Comparison of ENCODE assay signal across 17 cellular contexts in genomic region chr17:37221865-37222264, GRCh38.
DNase-seq lines count a peak whose midpoint lies in the region; ATAC-seq, FAIRE-seq and TF ChIP-seq lines count a peak whose summit lies in the region.
"Had no signal": no experiment of that assay in that cellular context is flagged by ENCODE, and none has a peak within 500 bp of the region (broad histone marks: within the 10 kb centered on the region; RNA-seq: fewer than 3 reads in every experiment).

No MANE protein-coding gene starts in this region.

- H4K20me1 ChIP-seq in GM23338 (replicated peaks; ENCODE audit: insufficient read depth) = no peaks in the 10 kb centered on the region

- H3K4me2 ChIP-seq in GM23338 = no peak overlapping the region
- H3K4me2 ChIP-seq: BLaER1 treated with 17β-estradiol and CSF1 and Interleukin-3, amounts not matched to agents 10 nM and 100 nM had no signal

- ATAC-seq in GM23338 (no peak), SK-N-SH treated with all-trans-retinoic acid at 6 μM for 48 hours (peak; percentile 51; the same call in 1 of the 3 replicates), heart left ventricle (no peak), mucosa of descending colon (no peak)

- peaks cover 33% of the 10 kb centered on the region for H3K4me1 ChIP-seq in GM23338 (ENCODE audit: insufficient read depth)
- H3K4me1 ChIP-seq in heart left ventricle = no peaks in the 10 kb centered on the region
- H3K4me1 ChIP-seq in mucosa of descending colon (ENCODE audit: low read depth) = no peaks in the 10 kb centered on the region
- H3K4me1 ChIP-seq: BLaER1 treated with 17β-estradiol and CSF1 and Interleukin-3, amounts not matched to agents 10 nM and 100 nM; SJSA1 had no signal

- H3K36me3 ChIP-seq in GM23338 (ENCODE audit: insufficient read depth) (peaks cover 18% of the 10 kb centered on the region), heart left ventricle (peaks cover 0 to 91% (median 42%) of the 10 kb centered on the region in 9 donors), mucosa of descending colon (ENCODE audit: low read depth) (no peaks in the 10 kb centered on the region)

- H3K9me3 ChIP-seq in heart left ventricle = no peaks in the 10 kb centered on the region
- no peaks in the 10 kb centered on the region for H3K9me3 ChIP-seq in mucosa of descending colon
- H3K9me3 ChIP-seq: BLaER1 treated with 17β-estradiol and CSF1 and Interleukin-3, amounts not matched to agents 10 nM and 100 nM; SJSA1 had no signal

- H3K4me1 Mint-ChIP-seq in GM23338 = peaks cover 40% of the 10 kb centered on the region

- H3K9me2 ChIP-seq in GM23338 (ENCODE audit: insufficient read depth) = no peaks in the 10 kb centered on the region

- DNase-seq in GM23338 (ENCODE audit: low spot score) (no peak), epithelial cell of proximal tubule (ENCODE audit: low read depth) (no peak), retinal pigment epithelial cell (ENCODE audit: low read depth) (no peak), HTR-8/SVneo (ENCODE audit: insufficient read length, low spot score) (no peak), heart left ventricle (no peak), mucosa of descending colon (no peak)
- DNase-seq: DMS153; H9; NCI-H1436; NCI-H2081; NCI-H2227 treated with DMSO at 0.1 percent for 48 hours; NCI-H526; NK-92 treated with Interleukin-12 subunit alpha and Interleukin-12 subunit beta, amount 100 ng/mL, for 24 hours had no signal

- H3K27ac Mint-ChIP-seq in GM23338 = 0 out of 2 replicates have a peak overlapping the region, but pooled peaks have one; percentile 48

- peaks cover under 1% of the 10 kb centered on the region for H3K27me3 Mint-ChIP-seq in GM23338 (ENCODE audit: insufficient read depth, low read depth, poor library complexity)

- TF ChIP-seq POLR2A in heart left ventricle (IDR thresholded peaks at IDR 0.05) = no peak

- H3K27me3 ChIP-seq in GM23338 (ENCODE audit: insufficient read depth) (no peaks in the 10 kb centered on the region), heart left ventricle (no peaks in the 10 kb centered on the region)
- H3K27me3 ChIP-seq: BLaER1 treated with 17β-estradiol and CSF1 and Interleukin-3, amounts not matched to agents 10 nM and 100 nM; SJSA1 had no signal

- FAIRE-seq in HTR-8/SVneo (lab: Jason Lieb, UNC) = no peak

- TF ChIP-seq CTCF in GM23338 (conservative IDR thresholded peaks at IDR 0.05; ENCODE audit: low read depth in 2 of 2) (no peak), epithelial cell of proximal tubule (conservative IDR thresholded peaks at IDR 0.05; ENCODE audit: low read depth, low read length) (peak; percentile 26), retinal pigment epithelial cell (conservative IDR thresholded peaks at IDR 0.05; ENCODE audit: low read depth, low read length) (peak; percentile 32), heart left ventricle (IDR thresholded peaks at IDR 0.05) (no peak), mucosa of descending colon (IDR thresholded peaks at IDR 0.05) (no peak)

- H3K36me3 Mint-ChIP-seq in GM23338 (ENCODE audit: low read depth) = peaks cover 21% of the 10 kb centered on the region; the same call in 2 of the 3 replicates

- H3K4me3 Mint-ChIP-seq in GM23338 = no peak overlapping the region
- H3K4me3 Mint-ChIP-seq: H9 had no signal

- intact Hi-C loops in heart left ventricle (cut with DNase I) = loop anchor here in 1 of 10 donors (10.0 kb wide), 1 partner anchor 597 kb away; no protein-coding TSS in a partner anchor
- intact Hi-C loops in mucosa of descending colon (cut with DNase I, micrococcal nuclease) = no loop called here

- 89 to 95% (median 95%) methylated on average over 2 of the region's 2 CpGs for WGBS in heart left ventricle, 4 donors

- no peaks in the 10 kb centered on the region for H3K79me2 ChIP-seq in GM23338 (replicated peaks; ENCODE audit: insufficient read depth)

- H2AFZ ChIP-seq in GM23338 = no peak overlapping the region

- H3K9me3 Mint-ChIP-seq in GM23338 = no peaks in the 10 kb centered on the region
- H3K9me3 Mint-ChIP-seq: H9 had no signal

- peak overlapping the region; percentile 18 for H3K27ac ChIP-seq in GM23338 (ENCODE audit: low read depth)
- H3K27ac ChIP-seq in heart left ventricle = no peak overlapping the region
- H3K27ac ChIP-seq: BLaER1 treated with 17β-estradiol and CSF1 and Interleukin-3, amounts not matched to agents 10 nM and 100 nM; RWPE1; SJSA1 had no signal

- H3K4me3 ChIP-seq in GM23338 = no peak overlapping the region
- no peak overlapping the region for H3K4me3 ChIP-seq in epithelial cell of proximal tubule (ENCODE audit: low read depth, low read length)
- no peak overlapping the region for H3K4me3 ChIP-seq in retinal pigment epithelial cell (ENCODE audit: low read length)
- no peak overlapping the region for H3K4me3 ChIP-seq in heart left ventricle
- H3K4me3 ChIP-seq in mucosa of descending colon = no peak overlapping the region
- H3K4me3 ChIP-seq: BLaER1 treated with 17β-estradiol and CSF1 and Interleukin-3, amounts not matched to agents 10 nM and 100 nM; SJSA1 had no signal

- H3F3A ChIP-seq in GM23338 (replicated peaks; ENCODE audit: low read depth) = no peaks in the 10 kb centered on the region

TF ChIP-seq in GM23338, 12 proteins besides CTCF, POLR2A, EP300 and RAD21 (continues in another document):
- TF ChIP-seq STAT1 (IDR thresholded peaks at IDR 0.05; ENCODE audit: unreplicated experiment) (no peak), POLR2AphosphoS5 (IDR thresholded peaks at IDR 0.05; ENCODE audit: low read depth) (no peak)

TF ChIP-seq in SK-N-SH treated with all-trans-retinoic acid at 6 μM for 48 hours, 23 proteins besides CTCF, POLR2A, EP300 and RAD21:
- TF ChIP-seq TOX (CRISPR knock-in tag; IDR thresholded peaks at IDR 0.05; ENCODE audit: borderline replicate concordance) = no peak
- no peak for TF ChIP-seq TCF4 (CRISPR knock-in tag; IDR thresholded peaks at IDR 0.05; ENCODE audit: borderline replicate concordance)
- TF ChIP-seq, protein P1, sequence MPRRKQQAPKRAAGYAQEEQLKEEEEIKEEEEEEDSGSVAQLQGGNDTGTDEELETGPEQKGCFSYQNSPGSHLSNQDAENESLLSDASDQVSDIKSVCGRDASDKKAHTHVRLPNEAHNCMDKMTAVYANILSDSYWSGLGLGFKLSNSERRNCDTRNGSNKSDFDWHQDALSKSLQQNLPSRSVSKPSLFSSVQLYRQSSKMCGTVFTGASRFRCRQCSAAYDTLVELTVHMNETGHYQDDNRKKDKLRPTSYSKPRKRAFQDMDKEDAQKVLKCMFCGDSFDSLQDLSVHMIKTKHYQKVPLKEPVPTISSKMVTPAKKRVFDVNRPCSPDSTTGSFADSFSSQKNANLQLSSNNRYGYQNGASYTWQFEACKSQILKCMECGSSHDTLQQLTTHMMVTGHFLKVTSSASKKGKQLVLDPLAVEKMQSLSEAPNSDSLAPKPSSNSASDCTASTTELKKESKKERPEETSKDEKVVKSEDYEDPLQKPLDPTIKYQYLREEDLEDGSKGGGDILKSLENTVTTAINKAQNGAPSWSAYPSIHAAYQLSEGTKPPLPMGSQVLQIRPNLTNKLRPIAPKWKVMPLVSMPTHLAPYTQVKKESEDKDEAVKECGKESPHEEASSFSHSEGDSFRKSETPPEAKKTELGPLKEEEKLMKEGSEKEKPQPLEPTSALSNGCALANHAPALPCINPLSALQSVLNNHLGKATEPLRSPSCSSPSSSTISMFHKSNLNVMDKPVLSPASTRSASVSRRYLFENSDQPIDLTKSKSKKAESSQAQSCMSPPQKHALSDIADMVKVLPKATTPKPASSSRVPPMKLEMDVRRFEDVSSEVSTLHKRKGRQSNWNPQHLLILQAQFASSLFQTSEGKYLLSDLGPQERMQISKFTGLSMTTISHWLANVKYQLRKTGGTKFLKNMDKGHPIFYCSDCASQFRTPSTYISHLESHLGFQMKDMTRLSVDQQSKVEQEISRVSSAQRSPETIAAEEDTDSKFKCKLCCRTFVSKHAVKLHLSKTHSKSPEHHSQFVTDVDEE (CRISPR knock-in tag; IDR thresholded peaks at IDR 0.05) = no peak
- no peak for TF ChIP-seq ZNF70 (CRISPR knock-in tag; IDR thresholded peaks at IDR 0.05)
- no peak for TF ChIP-seq ZFP30 (CRISPR knock-in tag; IDR thresholded peaks at IDR 0.05)
- no peak for TF ChIP-seq BACH2 (CRISPR knock-in tag; IDR thresholded peaks at IDR 0.05; ENCODE audit: borderline replicate concordance)
- TF ChIP-seq, protein P2, sequence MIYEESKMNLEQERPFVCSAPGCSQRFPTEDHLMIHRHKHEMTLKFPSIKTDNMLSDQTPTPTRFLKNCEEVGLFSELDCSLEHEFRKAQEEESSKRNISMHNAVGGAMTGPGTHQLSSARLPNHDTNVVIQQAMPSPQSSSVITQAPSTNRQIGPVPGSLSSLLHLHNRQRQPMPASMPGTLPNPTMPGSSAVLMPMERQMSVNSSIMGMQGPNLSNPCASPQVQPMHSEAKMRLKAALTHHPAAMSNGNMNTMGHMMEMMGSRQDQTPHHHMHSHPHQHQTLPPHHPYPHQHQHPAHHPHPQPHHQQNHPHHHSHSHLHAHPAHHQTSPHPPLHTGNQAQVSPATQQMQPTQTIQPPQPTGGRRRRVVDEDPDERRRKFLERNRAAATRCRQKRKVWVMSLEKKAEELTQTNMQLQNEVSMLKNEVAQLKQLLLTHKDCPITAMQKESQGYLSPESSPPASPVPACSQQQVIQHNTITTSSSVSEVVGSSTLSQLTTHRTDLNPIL (CRISPR knock-in tag; IDR thresholded peaks at IDR 0.05; ENCODE audit: low read depth) = no peak
- TF ChIP-seq CSDC2 (CRISPR knock-in tag; IDR thresholded peaks at IDR 0.05) = no peak
- no peak for TF ChIP-seq ZC3H10 (CRISPR knock-in tag; IDR thresholded peaks at IDR 0.05)
- TF ChIP-seq ARNTL (CRISPR knock-in tag; IDR thresholded peaks at IDR 0.05; ENCODE audit: borderline replicate concordance, low read depth) = no peak
- no peak for TF ChIP-seq OSR1 (CRISPR knock-in tag; IDR thresholded peaks at IDR 0.05)
- no peak for TF ChIP-seq CSRNP3 (CRISPR knock-in tag; IDR thresholded peaks at IDR 0.05)
- no peak for TF ChIP-seq ZNF8 (CRISPR knock-in tag; IDR thresholded peaks at IDR 0.05)
TF ChIP-seq in SK-N-SH treated with all-trans-retinoic acid at 6 μM for 48 hours: peak in this region for 0.

Comparison
In these comparisons a context has a peak if more than half of its experiments do, and no peak if none do; other contexts are left out.
1. CTCF ChIP-seq: peak in epithelial cell of proximal tubule (single experiment) and retinal pigment epithelial cell (single experiment); none in GM23338 (0 of 2), heart left ventricle (0 of 12) and mucosa of descending colon (single experiment).